ENCODE assay signal across 8 cellular contexts in the genomic region with DNA sequence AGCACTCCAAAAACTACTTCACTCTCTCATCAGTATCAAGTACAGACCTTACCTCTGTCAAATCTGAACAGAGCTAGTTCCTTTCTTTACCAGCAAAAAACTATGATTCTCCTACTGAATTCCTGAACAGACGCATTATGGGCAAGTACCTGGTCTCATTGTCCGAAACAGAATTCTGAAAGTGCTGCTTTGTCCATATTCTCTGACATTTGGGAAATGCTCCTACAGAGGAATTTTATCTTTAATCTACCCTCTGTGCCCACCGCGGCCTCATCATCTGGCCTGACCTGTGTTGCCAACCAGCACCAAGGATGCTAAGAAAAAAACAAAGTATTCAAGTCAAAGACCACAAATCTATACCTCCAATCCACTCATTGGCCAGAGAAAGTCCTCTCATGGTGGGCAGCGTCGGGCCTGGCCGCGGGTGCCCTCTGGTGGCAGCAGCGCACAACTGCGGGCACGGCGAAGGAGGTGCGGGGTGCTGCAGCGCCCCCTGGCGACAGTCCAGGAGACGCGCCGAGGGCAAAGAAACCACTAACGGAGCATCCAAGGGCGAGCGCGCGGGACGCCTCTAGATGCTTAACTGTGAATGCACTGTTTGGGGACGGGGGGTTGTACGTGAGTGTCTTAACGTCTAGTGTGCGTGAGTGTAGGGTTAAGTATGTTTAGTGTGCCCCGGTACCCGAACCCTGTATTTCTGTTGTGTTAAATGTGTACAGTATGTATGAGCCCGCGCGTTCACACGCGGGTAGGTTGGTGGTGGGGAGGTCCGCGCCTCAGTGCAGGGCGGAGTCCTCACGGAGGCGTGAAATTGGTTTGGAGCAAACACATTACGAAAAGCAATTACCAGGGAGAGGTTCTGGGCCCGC. TPM values are rescaled to one million over a fixed set of nuclear protein-coding genes. Genes with fewer than 3 reads are reported as not detected.
DNase-seq lines count a peak whose midpoint lies in the region; ATAC-seq and TF ChIP-seq lines count a peak whose summit lies in the region.

No MANE protein-coding gene starts in this region.

- DNase-seq in Ammon's horn (ENCODE audit: low spot score) = peak; percentile 89
- DNase-seq in OCI-LY7 (ENCODE audit: low spot score) = peak; percentile 72
- DNase-seq in activated CD8-positive, alpha-beta memory T cell treated with anti-CD3 and anti-CD28 coated beads, Interleukin-2, amount 50 U/mL, for 48 hours = peak; percentile 96
- peak; percentile 81 to 91 for DNase-seq in erythroblast (lab: John Stamatoyannopoulos, UW)
- DNase-seq in stimulated activated naive CD4-positive, alpha-beta T cell (lab: John Stamatoyannopoulos, UW) = peak; percentile 43 to 86 (median 72)

- H3K4me1 ChIP-seq in OCI-LY7 (ENCODE audit: insufficient read depth, low read length, poor library complexity, severe bottlenecking) = no peaks in the 10 kb centered on the region

- H3K27ac Mint-ChIP-seq in nephron = no peak overlapping the region

- no peaks in the 10 kb centered on the region for H3K36me3 ChIP-seq in OCI-LY7 (ENCODE audit: insufficient read depth, low read length)

- no peaks in the 10 kb centered on the region for H3K36me3 Mint-ChIP-seq in nephron (ENCODE audit: low read depth)

- H3K27me3 Mint-ChIP-seq in nephron (ENCODE audit: low read depth) = peaks cover 86% of the 10 kb centered on the region

- H3K9me3 ChIP-seq in OCI-LY7 (ENCODE audit: low read length) = no peaks in the 10 kb centered on the region

- intact Hi-C loops in OCI-LY7 (cut with micrococcal nuclease; ENCODE audit: unreplicated experiment) = loop anchor here (1.0 kb wide), 1 partner anchor 48 kb away; no protein-coding TSS in a partner anchor

- peaks cover 8% of the 10 kb centered on the region for H3K9me3 Mint-ChIP-seq in nephron

- TF ChIP-seq POLR2A in erythroblast (IDR thresholded peaks at IDR 0.05; ENCODE audit: low read length) = no peak

- no peak overlapping the region for H3K4me2 ChIP-seq in OCI-LY7 (ENCODE audit: low read length)

- no peak overlapping the region for H3K4me3 ChIP-seq in OCI-LY7 (ENCODE audit: low read depth, low read length, poor library complexity, severe bottlenecking)

- no TSS peak for BruUV-seq in OCI-LY7 (replicated peaks; lab: Mats Ljungman, UMichigan)

- POLR2A ChIA-PET in OCI-LY7 (lab: Charles Lee) = no interaction called here

- no peaks in the 10 kb centered on the region for H3K9me2 ChIP-seq in OCI-LY7 (ENCODE audit: insufficient read depth, low read length)

- no peak overlapping the region for H3K27ac ChIP-seq in OCI-LY7 (ENCODE audit: low read depth, low read length, poor library complexity, severe bottlenecking)

- ATAC-seq in GM18868 (IDR thresholded peaks at IDR 0.05; ENCODE audit: unreplicated experiment) (peak; percentile 73), HG03442 (IDR thresholded peaks at IDR 0.05; ENCODE audit: unreplicated experiment) (peak; percentile 69)

- H3K4me3 Mint-ChIP-seq in nephron = peak overlapping the region in 1 of 3 experiments; percentile 37

- no peak overlapping the region for H2AFZ ChIP-seq in OCI-LY7 (ENCODE audit: low read length)

- CTCF ChIA-PET in OCI-LY7 (lab: Charles Lee; ENCODE audit: unreplicated experiment) = interaction anchor here (0.6 kb wide), 1 partner anchor 132 kb away, joined by 3 read pairs; no protein-coding TSS in a partner anchor

- TF ChIP-seq CTCF in OCI-LY7 (conservative IDR thresholded peaks at IDR 0.05; ENCODE audit: low read length) = peak; percentile 100
- TF ChIP-seq CTCF in nephron (IDR thresholded peaks at IDR 0.05; ENCODE audit: unreplicated experiment in 3 of 3) = peak; percentile 100

- no peaks in the 10 kb centered on the region for H3K79me2 ChIP-seq in OCI-LY7 (ENCODE audit: insufficient read depth, low read depth, low read length)

- H4K20me1 ChIP-seq in OCI-LY7 (ENCODE audit: insufficient read depth, low read length) = no peaks in the 10 kb centered on the region

- H3K4me1 Mint-ChIP-seq in nephron = peaks cover 6% of the 10 kb centered on the region

RNA-seq across cellular contexts. Expression of a gene that starts 5.0 kb away (rescaled TPM):
- not detected in 2 replicates for total RNA-seq in OCI-LY7 (2014; rRNA removed; shearing (Covaris generic))
- total RNA-seq in OCI-LY7 (2022) = not detected in 2 replicates

RNA-seq across cellular contexts. Expression of a gene that starts 14.5 kb away (rescaled TPM):
- not detected in 2 replicates for total RNA-seq in OCI-LY7 (2014; rRNA removed; shearing (Covaris generic))
- not detected in 2 replicates for total RNA-seq in OCI-LY7 (2022)

RNA-seq across cellular contexts. Expression of a gene that starts 37.8 kb away (rescaled TPM):
- total RNA-seq in OCI-LY7 (2014; rRNA removed; shearing (Covaris generic)) = 1.3 TPM in 1 of 2 replicates, not detected in the other
- total RNA-seq in OCI-LY7 (2022) = not detected in 2 replicates

RNA-seq across cellular contexts. Expression of a gene that starts 54.5 kb away (rescaled TPM):
- 30.7 and 31.8 TPM in 2 replicates for total RNA-seq in OCI-LY7 (2014; rRNA removed; shearing (Covaris generic))
- 28.6 and 44.9 TPM in 2 replicates for total RNA-seq in OCI-LY7 (2022)

RNA-seq across cellular contexts. Expression of a gene that starts 59.8 kb away (rescaled TPM):
- 19.8 and 27.0 TPM in 2 replicates for total RNA-seq in OCI-LY7 (2014; rRNA removed; shearing (Covaris generic))
- 29.8 and 34.2 TPM in 2 replicates for total RNA-seq in OCI-LY7 (2022)
